Comparison of ENCODE assay signal across 1 cellular context in the genomic region with DNA sequence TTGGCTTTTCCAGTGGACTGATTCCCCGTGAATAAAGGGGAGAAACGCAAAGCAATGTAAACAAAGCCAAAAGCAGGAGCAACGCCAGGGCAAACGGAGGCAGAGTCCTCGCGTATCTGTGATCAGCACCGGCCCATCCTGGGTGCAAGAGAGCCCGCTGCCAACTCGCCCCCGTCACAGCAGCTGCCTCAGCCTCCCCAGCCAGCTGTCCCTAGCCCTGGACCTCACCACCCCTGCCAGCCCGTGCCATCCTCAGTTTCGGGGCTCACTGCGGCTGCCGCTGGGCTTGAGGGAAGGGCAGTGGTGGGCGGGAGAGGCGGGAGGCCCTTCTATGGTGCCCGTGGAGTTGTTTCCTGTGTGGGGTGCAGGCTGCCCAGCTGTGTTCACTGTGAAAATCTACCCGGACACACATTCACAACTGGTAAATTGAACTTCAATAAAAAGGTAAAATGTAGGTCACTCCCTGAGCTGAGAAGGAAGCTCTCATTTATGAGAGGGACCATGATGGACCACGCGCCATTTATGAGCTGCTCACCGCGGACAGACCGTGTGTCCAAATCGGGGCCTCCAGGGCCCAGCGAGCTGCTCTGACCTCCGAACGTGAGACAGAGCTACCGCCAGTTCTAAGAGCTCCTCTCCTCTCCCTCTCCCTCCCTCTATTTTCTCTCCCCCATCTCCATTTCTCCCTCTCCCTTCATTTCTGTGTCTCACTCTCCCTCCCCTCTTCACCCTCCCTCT.
TF ChIP-seq lines count a peak whose summit lies in the region.

No MANE protein-coding gene starts in this region.

TF ChIP-seq in WTC11, 78 proteins besides CTCF, POLR2A, EP300 and RAD21:
- TF ChIP-seq ZNF219 (CRISPR knock-in tag; IDR thresholded peaks at IDR 0.05; ENCODE audit: borderline replicate concordance), result no peak
- TF ChIP-seq PRRX2 (CRISPR knock-in tag; IDR thresholded peaks at IDR 0.05), result no peak
- no peak for TF ChIP-seq ZNF416 (CRISPR knock-in tag; IDR thresholded peaks at IDR 0.05)
- no peak for TF ChIP-seq ZNF423 (CRISPR knock-in tag; IDR thresholded peaks at IDR 0.05)
- TF ChIP-seq SOX15 (CRISPR knock-in tag; IDR thresholded peaks at IDR 0.05), result no peak
- no peak for TF ChIP-seq CREB1 (CRISPR knock-in tag; IDR thresholded peaks at IDR 0.05)
- TF ChIP-seq STAT6 (CRISPR knock-in tag; conservative IDR thresholded peaks at IDR 0.05; ENCODE audit: low read depth), result no peak
- TF ChIP-seq ETV6 (CRISPR knock-in tag; IDR thresholded peaks at IDR 0.05), result no peak
- TF ChIP-seq ATF1 (CRISPR knock-in tag; IDR thresholded peaks at IDR 0.05), result no peak
- no peak for TF ChIP-seq MLX (CRISPR knock-in tag; IDR thresholded peaks at IDR 0.05)
- no peak for TF ChIP-seq ELF4 (CRISPR knock-in tag; IDR thresholded peaks at IDR 0.05; ENCODE audit: low read depth)
- no peak for TF ChIP-seq E2F1 (CRISPR knock-in tag; IDR thresholded peaks at IDR 0.05)
- no peak for TF ChIP-seq RELA (CRISPR knock-in tag; IDR thresholded peaks at IDR 0.05; ENCODE audit: borderline replicate concordance)
- TF ChIP-seq, protein P1, sequence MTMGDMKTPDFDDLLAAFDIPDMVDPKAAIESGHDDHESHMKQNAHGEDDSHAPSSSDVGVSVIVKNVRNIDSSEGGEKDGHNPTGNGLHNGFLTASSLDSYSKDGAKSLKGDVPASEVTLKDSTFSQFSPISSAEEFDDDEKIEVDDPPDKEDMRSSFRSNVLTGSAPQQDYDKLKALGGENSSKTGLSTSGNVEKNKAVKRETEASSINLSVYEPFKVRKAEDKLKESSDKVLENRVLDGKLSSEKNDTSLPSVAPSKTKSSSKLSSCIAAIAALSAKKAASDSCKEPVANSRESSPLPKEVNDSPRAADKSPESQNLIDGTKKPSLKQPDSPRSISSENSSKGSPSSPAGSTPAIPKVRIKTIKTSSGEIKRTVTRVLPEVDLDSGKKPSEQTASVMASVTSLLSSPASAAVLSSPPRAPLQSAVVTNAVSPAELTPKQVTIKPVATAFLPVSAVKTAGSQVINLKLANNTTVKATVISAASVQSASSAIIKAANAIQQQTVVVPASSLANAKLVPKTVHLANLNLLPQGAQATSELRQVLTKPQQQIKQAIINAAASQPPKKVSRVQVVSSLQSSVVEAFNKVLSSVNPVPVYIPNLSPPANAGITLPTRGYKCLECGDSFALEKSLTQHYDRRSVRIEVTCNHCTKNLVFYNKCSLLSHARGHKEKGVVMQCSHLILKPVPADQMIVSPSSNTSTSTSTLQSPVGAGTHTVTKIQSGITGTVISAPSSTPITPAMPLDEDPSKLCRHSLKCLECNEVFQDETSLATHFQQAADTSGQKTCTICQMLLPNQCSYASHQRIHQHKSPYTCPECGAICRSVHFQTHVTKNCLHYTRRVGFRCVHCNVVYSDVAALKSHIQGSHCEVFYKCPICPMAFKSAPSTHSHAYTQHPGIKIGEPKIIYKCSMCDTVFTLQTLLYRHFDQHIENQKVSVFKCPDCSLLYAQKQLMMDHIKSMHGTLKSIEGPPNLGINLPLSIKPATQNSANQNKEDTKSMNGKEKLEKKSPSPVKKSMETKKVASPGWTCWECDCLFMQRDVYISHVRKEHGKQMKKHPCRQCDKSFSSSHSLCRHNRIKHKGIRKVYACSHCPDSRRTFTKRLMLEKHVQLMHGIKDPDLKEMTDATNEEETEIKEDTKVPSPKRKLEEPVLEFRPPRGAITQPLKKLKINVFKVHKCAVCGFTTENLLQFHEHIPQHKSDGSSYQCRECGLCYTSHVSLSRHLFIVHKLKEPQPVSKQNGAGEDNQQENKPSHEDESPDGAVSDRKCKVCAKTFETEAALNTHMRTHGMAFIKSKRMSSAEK (CRISPR knock-in tag; IDR thresholded peaks at IDR 0.05; ENCODE audit: borderline replicate concordance), result no peak
- no peak for TF ChIP-seq TEAD1 (CRISPR knock-in tag; IDR thresholded peaks at IDR 0.05)
- TF ChIP-seq MXD4 (CRISPR knock-in tag; IDR thresholded peaks at IDR 0.05; ENCODE audit: borderline replicate concordance), result no peak
TF ChIP-seq in WTC11: peak in this region for 0.
